Comparison of ENCODE assay signal across 27 cellular contexts in genomic region chr17:50805486-50805885, GRCh38. TPM values are rescaled to one million over a fixed set of nuclear protein-coding genes. Genes with fewer than 3 reads are reported as not detected.
"Had no signal": no experiment of that assay in that cellular context is flagged by ENCODE, and none has a peak within 500 bp of the region (broad histone marks: within the 10 kb centered on the region; RNA-seq: fewer than 3 reads in every experiment).

No MANE protein-coding gene starts in this region.

- DNase-seq: activated B cell treated with CpG ODN at 0.5 μM for 24 hours; activated CD4-positive, alpha-beta memory T cell treated with anti-CD3 and anti-CD28 coated beads for 36 hours; activated CD4-positive, alpha-beta T cell treated with anti-CD3 and anti-CD28 coated beads for 1 hour; activated CD4-positive, alpha-beta T cell treated with anti-CD3 and anti-CD28 coated beads, Interleukin-2, amount 10 ng/mL, durations not matched to agents 7 days and 5 days; activated CD8-positive, alpha-beta memory T cell treated with anti-CD3 and anti-CD28 coated beads for 24 hours; activated effector memory CD4-positive, alpha-beta T cell treated with anti-CD3 and anti-CD28 coated beads, Interleukin-2, amount 50 U/mL, for 16 hours; activated naive CD4-positive, alpha-beta T cell treated with Interleukin-2 at 50 U/mL for 16 hours; activated naive CD8-positive, alpha-beta T cell treated with anti-CD3 and anti-CD28 coated beads, Interleukin-2, amount 50 U/mL, for 24 hours; activated T-cell treated with anti-CD3 and anti-CD28 coated beads, Interleukin-2, amount 50 U/mL, for 4 hours; amniotic stem cell; MM.1S; NCI-H1105; NCI-H1436; NCI-H187 treated with DMSO at 0.1 percent for 48 hours; NCI-H2081 treated with DMSO at 0.1 percent for 48 hours; NCI-H524; NCI-H748 treated with DMSO at 0.1 percent for 48 hours; T-cell; T-helper 2 cell; T1000 had no signal

- H3K4me3 ChIP-seq: ascending aorta, SK-N-MC had no signal

- ATAC-seq: activated naive CD4-positive, alpha-beta T cell treated with anti-CD3 and anti-CD28 coated beads, Interleukin-2, amount 50 U/mL, for 72 hours; activated naive CD8-positive, alpha-beta T cell treated with anti-CD3 and anti-CD28 coated beads, Interleukin-2, amount 50 U/mL, for 24 hours; activated T-cell treated with anti-CD3 and anti-CD28 coated beads, Interleukin-2, amount 50 U/mL, for 4 hours; T-cell had no signal

- H3K27me3 ChIP-seq: ascending aorta had no signal

- H3K4me1 ChIP-seq: ascending aorta had no signal

- FAIRE-seq: TTC549 had no signal

- H3K9me3 ChIP-seq: ascending aorta had no signal

- H3K36me3 ChIP-seq: ascending aorta had no signal

- H3K27ac ChIP-seq: ascending aorta, SK-N-MC had no signal

RNA-seq across cellular contexts. Expression of gene WFIKKN2, which starts 29.9 kb away (rescaled TPM):
- total RNA-seq: activated B cell treated with CpG ODN at 0.5 μM for 24 hours; activated CD4-positive, alpha-beta memory T cell treated with anti-CD3 and anti-CD28 coated beads for 36 hours; activated CD4-positive, alpha-beta T cell treated with anti-CD3 and anti-CD28 coated beads, Interleukin-2, amount 10 ng/mL, durations not matched to agents 7 days and 5 days; activated naive CD4-positive, alpha-beta T cell treated with anti-CD3 and anti-CD28 coated beads, Interleukin-2, amount 50 U/mL, for 72 hours; activated T-cell treated with anti-CD3 and anti-CD28 coated beads, Interleukin-2, amount 50 U/mL, for 4 hours; ascending aorta; OCI-LY7; RPMI7951; T-cell had no signal

RNA-seq across cellular contexts. Expression of gene ANKRD40CL, which starts 38.2 kb away (rescaled TPM):
- total RNA-seq: activated CD4-positive, alpha-beta memory T cell treated with anti-CD3 and anti-CD28 coated beads for 36 hours; activated CD4-positive, alpha-beta T cell treated with anti-CD3 and anti-CD28 coated beads, Interleukin-2, amount 10 ng/mL, durations not matched to agents 7 days and 5 days; activated naive CD4-positive, alpha-beta T cell treated with anti-CD3 and anti-CD28 coated beads, Interleukin-2, amount 50 U/mL, for 72 hours; activated T-cell treated with anti-CD3 and anti-CD28 coated beads, Interleukin-2, amount 50 U/mL, for 4 hours; ascending aorta; OCI-LY7; Right ventricle myocardium inferior; RPMI7951; T-cell had no signal
